In the genomic region with DNA sequence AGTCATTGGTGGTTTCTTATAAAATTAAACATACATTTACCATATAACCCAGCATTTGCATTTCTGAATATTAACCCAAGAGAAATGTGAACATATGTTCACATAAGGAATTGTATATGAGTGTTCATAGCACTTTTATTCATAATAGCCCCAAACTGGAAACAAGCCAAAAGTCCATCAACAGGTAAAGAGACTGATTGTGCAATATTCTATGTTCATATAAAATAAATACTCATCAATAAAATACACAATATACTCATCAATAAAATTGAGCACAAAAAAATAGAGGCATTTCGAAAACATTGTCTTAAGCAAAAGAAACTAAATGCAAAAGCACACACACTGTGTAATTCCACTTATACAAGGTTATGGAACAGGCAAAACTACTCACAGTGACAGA, we compare ENCODE assay signal across 3 cellular contexts.
A peak's percentile ranks its signal among the peaks of the same experiment; 100 is the strongest.
TF ChIP-seq lines count a peak whose summit lies in the region.

No MANE protein-coding gene starts in this region.

TF ChIP-seq in HepG2, 621 proteins besides CTCF, POLR2A, EP300 and RAD21:
- TF ChIP-seq CEBPB (IDR thresholded peaks at IDR 0.05; ENCODE audit: borderline replicate concordance, low read depth, low read length) (peak; percentile 47), RBM39 (IDR thresholded peaks at IDR 0.05; ENCODE audit: low read depth, low read length, poor library complexity, severe bottlenecking) (no peak)

TF ChIP-seq in Ishikawa, 13 proteins besides CTCF, POLR2A, EP300 and RAD21:
- TF ChIP-seq CREB1 (IDR thresholded peaks at IDR 0.05; ENCODE audit: low read depth) (no peak), CEBPB (IDR thresholded peaks at IDR 0.05) (0 out of 2 replicates have a peak, but pooled peaks have one; percentile 16)
- TF ChIP-seq, protein P1, sequence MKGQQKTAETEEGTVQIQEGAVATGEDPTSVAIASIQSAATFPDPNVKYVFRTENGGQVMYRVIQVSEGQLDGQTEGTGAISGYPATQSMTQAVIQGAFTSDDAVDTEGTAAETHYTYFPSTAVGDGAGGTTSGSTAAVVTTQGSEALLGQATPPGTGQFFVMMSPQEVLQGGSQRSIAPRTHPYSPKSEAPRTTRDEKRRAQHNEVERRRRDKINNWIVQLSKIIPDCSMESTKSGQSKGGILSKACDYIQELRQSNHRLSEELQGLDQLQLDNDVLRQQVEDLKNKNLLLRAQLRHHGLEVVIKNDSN (IDR thresholded peaks at IDR 0.05) = no peak

TF ChIP-seq in K562, 482 proteins besides CTCF, POLR2A, EP300 and RAD21:
- TF ChIP-seq POLR2G (IDR thresholded peaks at IDR 0.05; ENCODE audit: low read depth, low read length) = no peak
- TF ChIP-seq SIRT6 (IDR thresholded peaks at IDR 0.05; ENCODE audit: low read depth, low read length) = no peak
- 0 out of 2 replicates have a peak, but pooled peaks have one; percentile 10 for TF ChIP-seq NFIC (IDR thresholded peaks at IDR 0.05)
- no peak for TF ChIP-seq CEBPG (CRISPR knock-in tag; IDR thresholded peaks at IDR 0.05)
- peak in 1 of 2 experiments; percentile 79; a peak in 2 of 4 replicates for TF ChIP-seq CEBPG (tag; conservative IDR thresholded peaks at IDR 0.05 in 1 of 2, IDR thresholded peaks at IDR 0.05 in 1 of 2)
- peak; percentile 83 for TF ChIP-seq CEBPB (tag; IDR thresholded peaks at IDR 0.05)
- no peak for TF ChIP-seq BRF1 (IDR thresholded peaks at IDR 0.05; ENCODE audit: borderline replicate concordance, extremely low read depth, insufficient read length)
TF ChIP-seq in K562: peak in this region for 3.
